Comparison of ENCODE assay signal across 11 cellular contexts in genomic region chr1:221718391-221719277, GRCh38. TPM values are rescaled to one million over a fixed set of nuclear protein-coding genes. Genes with fewer than 3 reads are reported as not detected.
A peak's percentile ranks its signal among the peaks of the same experiment; 100 is the strongest.
DNase-seq lines count a peak whose midpoint lies in the region; ATAC-seq and TF ChIP-seq lines count a peak whose summit lies in the region.
"Had no signal": no experiment of that assay in that cellular context is flagged by ENCODE, and none has a peak within 500 bp of the region (broad histone marks: within the 10 kb centered on the region; RNA-seq: fewer than 3 reads in every experiment).

No MANE protein-coding gene starts in this region.

- H3K4me3 ChIP-seq in GM23338 (no peak overlapping the region), fibroblast of villous mesenchyme (ENCODE audit: low read depth, low read length) (no peak overlapping the region), skeletal muscle tissue (ENCODE audit: low read length in 3 of 3) (peak overlapping the region in 1 of 3 donors; percentile 13)
- H3K4me3 ChIP-seq: SK-N-MC had no signal

- DNase-seq in GM23338 (ENCODE audit: low spot score) (peak; percentile 3), fibroblast of villous mesenchyme (ENCODE audit: low read depth) (peak; percentile 97), T-cell (no peak), posterior cingulate gyrus (no peak)
- no peak for DNase-seq in stimulated activated naive B cell treated with anti-CD40 and anti-IgM and Interleukin-4, amounts not matched to agents 10 μg/mL and 1 μg/mL and 100 μg/mL, for 72 hours
- DNase-seq: activated T-cell treated with anti-CD3 and anti-CD28 coated beads, Interleukin-2, amount 50 U/mL, for 48 hours had no signal

- H4K20me1 ChIP-seq in GM23338 (replicated peaks; ENCODE audit: insufficient read depth) = no peaks in the 10 kb centered on the region

- H2AFZ ChIP-seq in GM23338 = no peak overlapping the region

- POLR2A ChIA-PET in T-cell (lab: Charles Lee) = interaction anchor here in 1 of 2 donors (0.5 to 1.8 kb wide), 4 partner anchors 11 to 23 kb away, joined by 4 to 9 read pairs (median 6); partner anchors contain the start of gene DUSP10

- H3K4me1 Mint-ChIP-seq in GM23338 (peaks cover 52% of the 10 kb centered on the region), T-cell (peaks cover 34 to 58% (median 57%) of the 10 kb centered on the region in 3 donors)
- H3K4me1 Mint-ChIP-seq in stimulated activated naive B cell treated with anti-CD40 and anti-IgM and Interleukin-4, amounts not matched to agents 10 μg/mL and 1 μg/mL and 100 μg/mL, for 72 hours = peaks cover 49 to 84% of the 10 kb centered on the region in 2 donors

- H3K9me3 Mint-ChIP-seq in GM23338 (peaks cover 40% of the 10 kb centered on the region), T-cell (peaks cover 0 to 3% (median 1%) of the 10 kb centered on the region in 3 donors)
- H3K9me3 Mint-ChIP-seq in stimulated activated naive B cell treated with anti-CD40 and anti-IgM and Interleukin-4, amounts not matched to agents 10 μg/mL and 1 μg/mL and 100 μg/mL, for 72 hours = peaks cover 0 to 7% of the 10 kb centered on the region in 2 donors

- H3K9me3 ChIP-seq in skeletal muscle tissue (ENCODE audit: control insufficient read depth in 3 of 3, low read length in 3 of 3) = no peaks in the 10 kb centered on the region

- H3K36me3 Mint-ChIP-seq in GM23338 (ENCODE audit: low read depth) (peaks cover 30% of the 10 kb centered on the region), T-cell (peaks cover 38% of the 10 kb centered on the region)
- H3K36me3 Mint-ChIP-seq in stimulated activated naive B cell treated with anti-CD40 and anti-IgM and Interleukin-4, amounts not matched to agents 10 μg/mL and 1 μg/mL and 100 μg/mL, for 72 hours = peaks cover 74 to 91% of the 10 kb centered on the region in 2 donors

- H3K27ac Mint-ChIP-seq in GM23338 (no peak overlapping the region), T-cell (no peak overlapping the region)
- H3K27ac Mint-ChIP-seq in stimulated activated naive B cell treated with anti-CD40 and anti-IgM and Interleukin-4, amounts not matched to agents 10 μg/mL and 1 μg/mL and 100 μg/mL, for 72 hours = no peak overlapping the region

- H3K36me3 ChIP-seq in GM23338 (ENCODE audit: insufficient read depth) (peaks cover 7% of the 10 kb centered on the region), skeletal muscle tissue (ENCODE audit: control insufficient read depth in 3 of 3, insufficient read depth in 3 of 3, low read length in 3 of 3) (no peaks in the 10 kb centered on the region)

- peaks cover 8% of the 10 kb centered on the region; the same call in 1 of the 2 replicates for H3K9me2 ChIP-seq in GM23338 (ENCODE audit: insufficient read depth)

- H3K9ac ChIP-seq in skeletal muscle tissue (ENCODE audit: low read depth in 1 of 3, low read length in 3 of 3) = no peak overlapping the region

- H3K27ac ChIP-seq in GM23338 (ENCODE audit: low read depth) = no peak overlapping the region
- H3K27ac ChIP-seq in skeletal muscle tissue (ENCODE audit: low read depth, low read length) = peak overlapping the region; percentile 34
- H3K27ac ChIP-seq: epithelial cell of prostate, SK-N-MC had no signal

- H3K79me2 ChIP-seq in GM23338 (replicated peaks; ENCODE audit: insufficient read depth) = no peaks in the 10 kb centered on the region

- CTCF ChIA-PET in T-cell (lab: Charles Lee) = interaction anchor here in 1 of 2 donors (0.8 kb wide), 1 partner anchor 178 kb away, joined by 4 read pairs; no protein-coding TSS in a partner anchor

- H3K27me3 ChIP-seq in GM23338 (ENCODE audit: insufficient read depth) (peaks cover 46% of the 10 kb centered on the region), skeletal muscle tissue (ENCODE audit: control insufficient read depth in 3 of 3, insufficient read depth in 3 of 3, low read length in 3 of 3) (no peaks in the 10 kb centered on the region)

- H3F3A ChIP-seq in GM23338 (replicated peaks; ENCODE audit: low read depth) = no peaks in the 10 kb centered on the region

- peak overlapping the region; percentile 48; the same call in 1 of the 2 replicates for H3K4me2 ChIP-seq in GM23338

- H3K4me1 ChIP-seq in GM23338 (ENCODE audit: insufficient read depth) = peaks cover 37% of the 10 kb centered on the region
- H3K4me1 ChIP-seq in skeletal muscle tissue (ENCODE audit: control insufficient read depth in 3 of 3, insufficient read depth in 3 of 3, low read length in 3 of 3) = peaks cover 25 to 66% (median 31%) of the 10 kb centered on the region in 3 donors

- H3K4me3 Mint-ChIP-seq in GM23338 = no peak overlapping the region
- no peak overlapping the region for H3K4me3 Mint-ChIP-seq in T-cell
- H3K4me3 Mint-ChIP-seq in stimulated activated naive B cell treated with anti-CD40 and anti-IgM and Interleukin-4, amounts not matched to agents 10 μg/mL and 1 μg/mL and 100 μg/mL, for 72 hours = no peak overlapping the region

- H3K27me3 Mint-ChIP-seq in GM23338 (ENCODE audit: insufficient read depth, low read depth, poor library complexity) (peaks cover 41% of the 10 kb centered on the region), T-cell (no peaks in the 10 kb centered on the region)
- H3K27me3 Mint-ChIP-seq in stimulated activated naive B cell treated with anti-CD40 and anti-IgM and Interleukin-4, amounts not matched to agents 10 μg/mL and 1 μg/mL and 100 μg/mL, for 72 hours = no peaks in the 10 kb centered on the region

- intact Hi-C loops in posterior cingulate gyrus (cut with DNase I) = no loop called here

- no peak for ATAC-seq in GM23338
- ATAC-seq in SK-N-SH treated with all-trans-retinoic acid at 6 μM for 48 hours = peak; percentile 89
- ATAC-seq in HG03469 (IDR thresholded peaks at IDR 0.05; ENCODE audit: unreplicated experiment) = no peak
- ATAC-seq in T-cell (replicated peaks in 1 of 4) = no peak
- ATAC-seq in stimulated activated naive B cell treated with anti-CD40 and anti-IgM and Interleukin-4, amounts not matched to agents 10 μg/mL and 1 μg/mL and 100 μg/mL, for 72 hours (replicated peaks) = no peak

- TF ChIP-seq CTCF in GM23338 (conservative IDR thresholded peaks at IDR 0.05; ENCODE audit: low read depth in 2 of 2) = no peak
- TF ChIP-seq CTCF in fibroblast of villous mesenchyme (IDR thresholded peaks at IDR 0.05; ENCODE audit: insufficient read depth, low read depth, low read length) = no peak

TF ChIP-seq in GM23338, 12 proteins besides CTCF, POLR2A, EP300 and RAD21 (continues in another document):
- no peak for TF ChIP-seq EZH2 (IDR thresholded peaks at IDR 0.05; ENCODE audit: low read depth, unreplicated experiment)
- TF ChIP-seq JUNB (IDR thresholded peaks at IDR 0.05; ENCODE audit: unreplicated experiment) = no peak
- no peak for TF ChIP-seq ETS1 (IDR thresholded peaks at IDR 0.05)
- TF ChIP-seq NANOG (IDR thresholded peaks at IDR 0.05; ENCODE audit: borderline replicate concordance) = no peak
- TF ChIP-seq ZNF331 (CRISPR knock-in tag; IDR thresholded peaks at IDR 0.05; ENCODE audit: low read depth) = no peak

TF ChIP-seq in SK-N-SH treated with all-trans-retinoic acid at 6 μM for 48 hours, 23 proteins besides CTCF, POLR2A, EP300 and RAD21 (continues in another document):
- no peak for TF ChIP-seq SNAI2 (CRISPR knock-in tag; IDR thresholded peaks at IDR 0.05)
- TF ChIP-seq ISL1 (CRISPR knock-in tag; IDR thresholded peaks at IDR 0.05) = peak; percentile 98
- 0 out of 2 replicates have a peak, but pooled peaks have one; percentile 74 for TF ChIP-seq POU6F1 (CRISPR knock-in tag; IDR thresholded peaks at IDR 0.05; ENCODE audit: borderline replicate concordance, low read depth)
- TF ChIP-seq PATZ1 (CRISPR knock-in tag; IDR thresholded peaks at IDR 0.05; ENCODE audit: borderline replicate concordance) = peak; percentile 79
- TF ChIP-seq ZC3H10 (CRISPR knock-in tag; IDR thresholded peaks at IDR 0.05) = peak; percentile 73; the same call in 1 of the 2 replicates

RNA-seq across cellular contexts. Expression of gene DUSP10, which starts 23.3 kb away (rescaled TPM):
- total RNA-seq in GM23338 (2014; rRNA removed; shearing (Covaris generic)) = 1.0 and 1.5 TPM in 2 replicates
- polyA plus RNA-seq in GM23338 (2016; fragmentation: Nextera tagmentation; extraction: Ambion mirVana) = 1.1 and 1.6 TPM in 2 replicates
- total RNA-seq in fibroblast of villous mesenchyme (29.6 and 35.8 TPM in 2 replicates), skeletal muscle tissue (28.2 TPM), T-cell (10 to 100 TPM in 2 of 5 donors, 1 to 10 TPM in 3; 5.2 to 64.2 (median 6.0) TPM)

Comparison
In these comparisons a context has a peak if more than half of its experiments do, and no peak if none do; other contexts are left out.
1. DNase-seq: peak in GM23338 (single experiment) and fibroblast of villous mesenchyme (single experiment); none in T-cell (0 of 34), stimulated activated naive B cell treated with anti-CD40 and anti-IgM and Interleukin-4, amounts not matched to agents 10 μg/mL and 1 μg/mL and 100 μg/mL, for 72 hours (single experiment) and posterior cingulate gyrus (0 of 10).